In genomic region chr9:107348836-107349235, GRCh38 we compare ENCODE assay signal across 16 cellular contexts.
"Had no signal": no experiment of that assay in that cellular context is flagged by ENCODE, and none has a peak within 500 bp of the region (broad histone marks: within the 10 kb centered on the region; RNA-seq: fewer than 3 reads in every experiment).

No MANE protein-coding gene starts in this region.

- H3K9me3 ChIP-seq: body of pancreas, gastrocnemius medialis, suprapubic skin, upper lobe of left lung had no signal

- H3K4me1 ChIP-seq: body of pancreas, upper lobe of left lung had no signal

- H3K27ac ChIP-seq: body of pancreas, epithelial cell of prostate, gastrocnemius medialis, heart right ventricle, suprapubic skin, upper lobe of left lung had no signal

- DNase-seq: activated CD4-positive, alpha-beta T cell treated with anti-CD3 and anti-CD28 coated beads, Interleukin-2, amount 50 U/mL, for 4 hours; activated CD4-positive, CD25-positive, alpha-beta regulatory T cell treated with anti-CD3 and anti-CD28 coated beads, Interleukin-2, amount 50 U/mL, for 72 hours; activated naive CD4-positive, alpha-beta T cell treated with anti-CD3 and anti-CD28 coated beads, Interleukin-2, amount 50 U/mL, for 16 hours; body of pancreas; cortex of kidney; effector memory CD4-positive, alpha-beta T cell; gastrocnemius medialis; heart right ventricle; stimulated activated CD4-positive, alpha-beta T cell treated with anti-CD3 and anti-CD28 coated beads, Interleukin-4, amount 100 ng/mL, for 1 hour; stimulated activated CD8-positive, alpha-beta memory T cell treated with anti-CD3 and anti-CD28 coated beads, Interleukin-4, amount 100 ng/mL, for 48 hours; stimulated activated naive CD8-positive, alpha-beta T cell treated with anti-CD3 and anti-CD28 coated beads, Interleukin-15, Interleukin-2, amounts not matched to agents 100 U/mL and 50 U/mL, for 24 hours; upper lobe of left lung had no signal

- H3K4me1 Mint-ChIP-seq: central memory CD8-positive, alpha-beta T cell had no signal

- H3K9me3 Mint-ChIP-seq: activated T-helper 2 cell treated with anti-CD3 and anti-CD28 coated beads, Interferon-gamma antibody, Interleukin-2, Interleukin-4, amounts not matched to agents 10 μg/mL and 5 μg/mL and 100 μg/mL, durations not matched to agents 14 hours and 24 hours and 36 hours; central memory CD8-positive, alpha-beta T cell had no signal

- ATAC-seq: body of pancreas; gastrocnemius medialis; heart right ventricle; stimulated activated naive CD8-positive, alpha-beta T cell treated with anti-CD3 and anti-CD28 coated beads, Interleukin-15, Interleukin-2, amounts not matched to agents 100 U/mL and 50 U/mL, for 24 hours had no signal

- H3K4me3 Mint-ChIP-seq: central memory CD8-positive, alpha-beta T cell had no signal

- H3K27ac Mint-ChIP-seq: activated T-helper 2 cell treated with anti-CD3 and anti-CD28 coated beads, Interferon-gamma antibody, Interleukin-2, Interleukin-4, amounts not matched to agents 10 μg/mL and 5 μg/mL and 100 μg/mL, durations not matched to agents 14 hours and 24 hours and 36 hours had no signal

- H3K27me3 ChIP-seq: body of pancreas, suprapubic skin, upper lobe of left lung had no signal
